In the genomic region with DNA sequence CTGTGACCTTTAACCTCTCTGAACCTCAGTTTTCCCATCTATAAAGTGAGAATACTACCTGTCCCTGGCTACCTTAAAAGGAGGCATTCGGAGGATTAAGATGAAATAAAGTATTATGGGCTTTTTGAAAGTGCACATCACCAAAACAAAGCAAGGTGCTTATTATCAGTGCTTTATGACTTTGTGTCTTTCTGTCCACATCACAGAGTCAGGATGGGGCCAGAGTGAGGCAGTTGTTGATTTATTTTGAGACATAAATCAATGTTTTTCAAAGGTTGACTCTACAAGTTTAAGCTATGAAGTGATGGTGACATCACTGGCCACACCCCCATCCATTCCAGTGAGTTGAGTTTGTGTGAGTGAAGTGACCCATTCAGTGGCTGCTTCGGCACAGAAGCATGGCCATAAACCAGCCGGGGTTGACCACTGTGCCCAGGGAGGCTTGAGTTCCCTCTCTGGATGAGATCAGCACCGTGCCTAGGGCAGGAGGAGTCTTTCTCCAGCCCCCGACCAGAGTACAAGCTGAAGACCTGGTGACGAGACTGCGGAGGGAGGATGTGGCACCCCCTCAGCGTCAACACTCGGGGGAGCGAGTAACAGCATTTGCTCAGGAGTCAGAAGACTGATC, we compare ENCODE assay signal across 11 cellular contexts.
DNase-seq lines count a peak whose midpoint lies in the region; TF ChIP-seq lines count a peak whose summit lies in the region.
"Had no signal": no experiment of that assay in that cellular context is flagged by ENCODE, and none has a peak within 500 bp of the region (broad histone marks: within the 10 kb centered on the region; RNA-seq: fewer than 3 reads in every experiment).

No MANE protein-coding gene starts in this region.

- intact Hi-C loops in activated CD4-positive, alpha-beta memory T cell treated with anti-CD3 and anti-CD28 coated beads for 36 hours (cut with micrococcal nuclease): no loop called here

- H3K18ac ChIP-seq in neuronal stem cell (ENCODE audit: low read length): peak overlapping the region; percentile 32

- WGBS in neuronal stem cell (ENCODE audit: extremely low coverage in 2 of 2, insufficient read length in 2 of 2, insufficient replicate concordance in 1 of 2), 2 donors: no CpG with 5 or more reads among the region's 10 CpGs

- H3K27ac Mint-ChIP-seq in activated CD4-positive, alpha-beta memory T cell treated with anti-CD3 and anti-CD28 coated beads for 36 hours: no peak overlapping the region

- H3K36me3 Mint-ChIP-seq in activated CD4-positive, alpha-beta memory T cell treated with anti-CD3 and anti-CD28 coated beads for 36 hours: no peaks in the 10 kb centered on the region

- H3K9me3 ChIP-seq in neuronal stem cell (replicated peaks in 1 of 2; ENCODE audit: control insufficient read depth in 2 of 2, insufficient read depth in 1 of 2, low read depth in 1 of 2, low read length in 2 of 2): peaks cover 0 to 12% of the 10 kb centered on the region in 2 donors
- H3K9me3 ChIP-seq: SJSA1 had no signal

- TF ChIP-seq CTCF in fibroblast of mammary gland (conservative IDR thresholded peaks at IDR 0.05; ENCODE audit: control insufficient read depth, insufficient read depth, low read depth, low read length): no peak

- no peak overlapping the region for H3K4me3 ChIP-seq in fibroblast of mammary gland (ENCODE audit: control insufficient read depth, low read depth, low read length)
- H3K4me3 ChIP-seq in neuronal stem cell (ENCODE audit: low read length in 2 of 2): no peak overlapping the region
- H3K4me3 ChIP-seq: SJSA1 had no signal

- H3K14ac ChIP-seq in neuronal stem cell (ENCODE audit: low read length): peak overlapping the region; percentile 65

- no peak overlapping the region for H3K4ac ChIP-seq in neuronal stem cell (ENCODE audit: low read length)

- DNase-seq in ACHN (peak; percentile 90), SW480 (ENCODE audit: low spot score) (peak; percentile 70), fibroblast of mammary gland (ENCODE audit: low read depth) (peak; percentile 62), neuronal stem cell (ENCODE audit: low spot score) (no peak), occipital lobe (lab: John Stamatoyannopoulos, UW) (no peak), NCI-H2107 (lab: John Stamatoyannopoulos, UW) (no peak), DMS114 treated with DMSO at 0.1 percent for 48 hours (lab: John Stamatoyannopoulos, UW; ENCODE audit: unreplicated experiment) (no peak)
- DNase-seq in activated CD4-positive, alpha-beta memory T cell treated with anti-CD3 and anti-CD28 coated beads for 36 hours: no peak
- DNase-seq: AML-193; central memory CD4-positive, alpha-beta T cell had no signal

- H3K27me3 Mint-ChIP-seq in activated CD4-positive, alpha-beta memory T cell treated with anti-CD3 and anti-CD28 coated beads for 36 hours: no peaks in the 10 kb centered on the region

- H2BK12ac ChIP-seq in neuronal stem cell (ENCODE audit: low read length): no peak overlapping the region

- H2AFZ ChIP-seq in neuronal stem cell (ENCODE audit: low read length): no peak overlapping the region

- no peak overlapping the region for H2BK5ac ChIP-seq in neuronal stem cell (ENCODE audit: low read length)

- no peak overlapping the region for H2BK15ac ChIP-seq in neuronal stem cell (ENCODE audit: low read length)

- no peak overlapping the region for H3K4me2 ChIP-seq in neuronal stem cell (ENCODE audit: insufficient read depth, low read length, poor library complexity, severe bottlenecking)

- no peak overlapping the region for H2AK5ac ChIP-seq in neuronal stem cell (ENCODE audit: low read depth, low read length)

- no peak overlapping the region for H3K9ac ChIP-seq in neuronal stem cell (ENCODE audit: low read depth, low read length, poor library complexity)

- CTCF ChIA-PET in activated CD4-positive, alpha-beta memory T cell treated with anti-CD3 and anti-CD28 coated beads for 36 hours (lab: Charles Lee): interaction anchor here (0.7 to 1.6 kb wide), 2 partner anchors 68 to 122 kb away, joined by 3 to 11 read pairs; no protein-coding TSS in a partner anchor

- H3K4me1 ChIP-seq in neuronal stem cell (ENCODE audit: control insufficient read depth in 2 of 2, insufficient read depth in 1 of 2, low read depth in 1 of 2, low read length in 2 of 2): peaks cover 8 to 16% of the 10 kb centered on the region in 2 donors

- no peaks in the 10 kb centered on the region for H3K79me1 ChIP-seq in neuronal stem cell (ENCODE audit: low read depth, low read length)

- H3K23ac ChIP-seq in neuronal stem cell (ENCODE audit: low read depth, low read length, poor library complexity): peak overlapping the region; percentile 31

- H4K91ac ChIP-seq in neuronal stem cell (ENCODE audit: low read depth, low read length, poor library complexity): no peak overlapping the region

- H3K4me3 Mint-ChIP-seq in activated CD4-positive, alpha-beta memory T cell treated with anti-CD3 and anti-CD28 coated beads for 36 hours: no peak overlapping the region

- POLR2A ChIA-PET in activated CD4-positive, alpha-beta memory T cell treated with anti-CD3 and anti-CD28 coated beads for 36 hours (lab: Charles Lee): no interaction called here

- no peaks in the 10 kb centered on the region for H3K27me3 ChIP-seq in neuronal stem cell (ENCODE audit: control insufficient read depth in 3 of 3, insufficient read depth in 3 of 3, low read depth in 1 of 3, low read length in 3 of 3)
- H3K27me3 ChIP-seq: SJSA1 had no signal

- H3K4me1 Mint-ChIP-seq in activated CD4-positive, alpha-beta memory T cell treated with anti-CD3 and anti-CD28 coated beads for 36 hours (ENCODE audit: low read depth): peaks cover 3% of the 10 kb centered on the region

- in situ Hi-C loops in ACHN (cut with HindIII; ENCODE audit: low pct_ligation_motif_present, low pct_unique_long_range_greater_than_20kb, low sequenced_read_pairs): no loop called here

- H2BK120ac ChIP-seq in neuronal stem cell (ENCODE audit: low read depth, low read length): no peak overlapping the region

- no peak overlapping the region for H3K27ac ChIP-seq in neuronal stem cell (replicated peaks; ENCODE audit: low read length)
- H3K27ac ChIP-seq: SJSA1 had no signal

- no peaks in the 10 kb centered on the region for H3K36me3 ChIP-seq in neuronal stem cell (replicated peaks in 1 of 2; ENCODE audit: control insufficient read depth in 2 of 2, insufficient read depth in 2 of 2, low read length in 2 of 2)
- H3K36me3 ChIP-seq: SJSA1 had no signal

- H4K8ac ChIP-seq in neuronal stem cell (ENCODE audit: low read depth, low read length): no peak overlapping the region

- peaks cover 2% of the 10 kb centered on the region for H3K9me3 Mint-ChIP-seq in activated CD4-positive, alpha-beta memory T cell treated with anti-CD3 and anti-CD28 coated beads for 36 hours

Comparison
In these comparisons a context has a peak if more than half of its experiments do, and no peak if none do; other contexts are left out.
1. DNase-seq: peak in ACHN (single experiment), SW480 (single experiment) and fibroblast of mammary gland (single experiment); none in neuronal stem cell (single experiment), occipital lobe (single experiment), activated CD4-positive, alpha-beta memory T cell treated with anti-CD3 and anti-CD28 coated beads for 36 hours (single experiment), NCI-H2107 (single experiment) and DMS114 treated with DMSO at 0.1 percent for 48 hours (single experiment).